In the genomic region with DNA sequence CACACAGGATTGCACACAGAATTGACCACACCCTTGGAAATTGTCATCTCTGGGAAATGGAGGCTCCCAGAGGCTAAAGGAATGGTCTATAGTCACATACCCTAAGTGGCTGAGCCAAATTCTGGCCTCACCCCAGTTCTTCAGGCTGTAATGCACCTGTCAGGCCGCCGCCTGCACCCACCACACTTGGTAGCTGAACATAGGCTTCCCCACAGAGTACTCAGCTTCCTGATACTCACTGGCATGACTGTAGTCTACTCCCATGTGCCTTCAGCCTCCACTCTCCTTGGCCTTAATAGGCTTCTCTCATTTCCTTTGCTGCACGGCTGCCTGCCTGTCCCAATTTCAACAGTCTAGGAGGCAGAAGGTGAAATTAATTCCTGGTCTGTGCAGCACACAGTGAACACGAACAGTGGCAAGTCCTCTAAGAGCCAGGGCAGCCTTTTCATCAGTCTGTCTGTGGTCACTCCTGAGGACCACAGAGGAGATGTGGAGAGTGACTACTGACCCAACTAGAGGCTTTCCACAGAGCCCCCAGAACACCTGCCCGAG, we compare ENCODE assay signal across 17 cellular contexts. TPM values are rescaled to one million over a fixed set of nuclear protein-coding genes. Genes with fewer than 3 reads are reported as not detected.
A peak's percentile ranks its signal among the peaks of the same experiment; 100 is the strongest.
DNase-seq lines count a peak whose midpoint lies in the region; ATAC-seq and TF ChIP-seq lines count a peak whose summit lies in the region.
"Had no signal": no experiment of that assay in that cellular context is flagged by ENCODE, and none has a peak within 500 bp of the region (broad histone marks: within the 10 kb centered on the region; RNA-seq: fewer than 3 reads in every experiment).

No MANE protein-coding gene starts in this region.

- no peak for ATAC-seq in HG03108 (IDR thresholded peaks at IDR 0.05; ENCODE audit: unreplicated experiment)
- ATAC-seq: GM12878, Panc1 had no signal

- peaks cover 30% of the 10 kb centered on the region for H3K36me3 Mint-ChIP-seq in activated naive CD4-positive, alpha-beta T cell treated with anti-CD3 and anti-CD28 coated beads for 36 hours (ENCODE audit: low read depth)
- H3K36me3 Mint-ChIP-seq in nephron progenitor cell (ENCODE audit: low read depth) (peaks cover 62% of the 10 kb centered on the region), CD14-positive monocyte (peaks cover 54 to 63% of the 10 kb centered on the region in 2 donors)
- H3K36me3 Mint-ChIP-seq in activated T-cell treated with anti-CD3 and anti-CD28 coated beads, Interleukin-2, amount 50 U/mL, for 24 hours (ENCODE audit: low read depth): peaks cover 90% of the 10 kb centered on the region

- no peak for TF ChIP-seq CTCF in nephron progenitor cell (IDR thresholded peaks at IDR 0.05)
- TF ChIP-seq CTCF in CD14-positive monocyte (IDR thresholded peaks at IDR 0.05): no peak

- no peak overlapping the region for H3K4me3 Mint-ChIP-seq in activated naive CD4-positive, alpha-beta T cell treated with anti-CD3 and anti-CD28 coated beads for 36 hours
- H3K4me3 Mint-ChIP-seq in nephron progenitor cell: peak overlapping the region; percentile 14
- H3K4me3 Mint-ChIP-seq in activated T-cell treated with anti-CD3 and anti-CD28 coated beads, Interleukin-2, amount 50 U/mL, for 24 hours: no peak overlapping the region
- H3K4me3 Mint-ChIP-seq in CD14-positive monocyte: no peak overlapping the region

- peak overlapping the region; percentile 27 for H3K27ac Mint-ChIP-seq in activated naive CD4-positive, alpha-beta T cell treated with anti-CD3 and anti-CD28 coated beads for 36 hours
- H3K27ac Mint-ChIP-seq in nephron progenitor cell: peak overlapping the region; percentile 66
- H3K27ac Mint-ChIP-seq in activated T-cell treated with anti-CD3 and anti-CD28 coated beads, Interleukin-2, amount 50 U/mL, for 24 hours: no peak overlapping the region
- H3K27ac Mint-ChIP-seq in CD14-positive monocyte: peak overlapping the region in 2 of 7 donors; percentile 22 to 37

- no peaks in the 10 kb centered on the region for H3K27me3 Mint-ChIP-seq in activated naive CD4-positive, alpha-beta T cell treated with anti-CD3 and anti-CD28 coated beads for 36 hours (ENCODE audit: low read depth)
- peaks cover 2% of the 10 kb centered on the region for H3K27me3 Mint-ChIP-seq in nephron progenitor cell (ENCODE audit: low read depth, poor library complexity)
- no peaks in the 10 kb centered on the region for H3K27me3 Mint-ChIP-seq in activated T-cell treated with anti-CD3 and anti-CD28 coated beads, Interleukin-2, amount 50 U/mL, for 24 hours
- peaks cover 0 to 1% (median 0%) of the 10 kb centered on the region in 3 donors for H3K27me3 Mint-ChIP-seq in CD14-positive monocyte (ENCODE audit: low read depth in 3 of 3)

- intact Hi-C loops in activated naive CD4-positive, alpha-beta T cell treated with anti-CD3 and anti-CD28 coated beads for 36 hours (cut with micrococcal nuclease): no loop called here
- intact Hi-C loops in CD14-positive monocyte (cut with micrococcal nuclease): no loop called here

- no peaks in the 10 kb centered on the region for H3K9me3 Mint-ChIP-seq in activated naive CD4-positive, alpha-beta T cell treated with anti-CD3 and anti-CD28 coated beads for 36 hours
- H3K9me3 Mint-ChIP-seq in nephron progenitor cell: no peaks in the 10 kb centered on the region
- no peaks in the 10 kb centered on the region for H3K9me3 Mint-ChIP-seq in activated T-cell treated with anti-CD3 and anti-CD28 coated beads, Interleukin-2, amount 50 U/mL, for 24 hours
- peaks cover 0 to 3% (median 0%) of the 10 kb centered on the region in 7 donors for H3K9me3 Mint-ChIP-seq in CD14-positive monocyte

- no peak for DNase-seq in activated naive CD4-positive, alpha-beta T cell treated with anti-CD3 and anti-CD28 coated beads for 36 hours
- no peak for DNase-seq in activated naive CD4-positive, alpha-beta T cell treated with Interleukin-2 at 50 U/mL for 16 hours
- DNase-seq in cerebellar cortex (ENCODE audit: low spot score) (peak; percentile 37), nephron progenitor cell (no peak), UCSD-AML1 (lab: John Stamatoyannopoulos, UW; ENCODE audit: unreplicated experiment) (no peak), CD14-positive monocyte (ENCODE audit: low spot score) (no peak)
- no peak for DNase-seq in activated T-cell treated with anti-CD3 and anti-CD28 coated beads, Interleukin-2, amount 50 U/mL, for 24 hours
- DNase-seq: DMS79 treated with DMSO at 0.1 percent for 48 hours, GDM1, NCI-H1092, NCI-H146, NCI-H2081 treated with DMSO at 0.1 percent for 48 hours, NCI-H226, NCI-H524 treated with DMSO at 0.1 percent for 48 hours had no signal

- H3K4me1 Mint-ChIP-seq in activated naive CD4-positive, alpha-beta T cell treated with anti-CD3 and anti-CD28 coated beads for 36 hours (ENCODE audit: low read depth): peaks cover 41% of the 10 kb centered on the region
- peaks cover 23% of the 10 kb centered on the region for H3K4me1 Mint-ChIP-seq in nephron progenitor cell
- H3K4me1 Mint-ChIP-seq in activated T-cell treated with anti-CD3 and anti-CD28 coated beads, Interleukin-2, amount 50 U/mL, for 24 hours (ENCODE audit: low read depth): peaks cover 62% of the 10 kb centered on the region
- peaks cover 14% of the 10 kb centered on the region for H3K4me1 Mint-ChIP-seq in CD14-positive monocyte

- CTCF ChIA-PET in activated naive CD4-positive, alpha-beta T cell treated with anti-CD3 and anti-CD28 coated beads for 36 hours (lab: Charles Lee): interaction anchor here (1.1 kb wide), 1 partner anchor 10 kb away, joined by 3 read pairs; no protein-coding TSS in a partner anchor

RNA-seq across cellular contexts. Expression of a gene that starts 42.5 kb away (rescaled TPM):
- total RNA-seq in activated naive CD4-positive, alpha-beta T cell treated with anti-CD3 and anti-CD28 coated beads for 36 hours: 10 to 100 TPM; 81.1 to 81.8 TPM
- 10 to 100 TPM; 21.6 to 26.5 TPM for polyA plus RNA-seq in CD14-positive monocyte
